8 cellular contexts compared by ENCODE assay signal in the genomic region with DNA sequence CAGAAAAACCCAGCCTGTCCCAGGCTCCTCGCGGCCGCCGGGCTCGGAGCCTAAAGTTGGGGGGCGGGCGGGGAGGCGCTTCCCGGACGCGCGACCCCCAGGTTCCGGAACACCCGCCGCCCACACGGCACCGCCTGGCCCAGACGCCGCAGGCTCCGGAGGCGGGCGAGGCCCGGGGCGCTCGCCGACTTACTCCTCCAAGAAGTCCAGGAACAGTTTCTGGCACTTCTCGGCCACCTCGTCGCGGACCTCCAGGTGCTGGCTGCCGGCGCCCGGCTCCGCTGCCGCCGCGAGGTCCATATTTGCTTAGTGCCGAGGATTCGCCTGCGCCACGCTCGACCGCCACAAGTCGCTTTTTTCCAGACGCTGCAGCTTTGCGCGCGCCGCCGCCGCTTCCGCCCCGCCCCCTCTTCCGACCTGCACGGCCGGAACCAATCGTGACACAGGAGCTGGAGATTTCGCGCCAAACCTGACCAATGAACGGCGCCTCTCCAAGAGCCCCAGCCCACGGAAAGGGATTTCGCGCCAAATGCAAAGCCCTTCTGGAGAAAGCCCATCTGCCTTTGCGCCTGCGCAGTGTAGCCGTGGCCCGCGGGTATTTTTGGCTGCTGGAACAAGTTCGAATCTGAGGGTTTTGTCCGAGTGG. TPM values are rescaled to one million over a fixed set of nuclear protein-coding genes. Genes with fewer than 3 reads are reported as not detected.
A peak's percentile ranks its signal among the peaks of the same experiment; 100 is the strongest.
DNase-seq lines count a peak whose midpoint lies in the region; ATAC-seq and TF ChIP-seq lines count a peak whose summit lies in the region.

A gene (minus strand): TSS at position 378 of the 646 bp plus-strand sequence. CDS start 78 bp downstream, at position 300.

- no peak within 1 kb of the TSS for H2AK5ac ChIP-seq in mesendoderm (ENCODE audit: low read length)

- H3K27ac ChIP-seq in endodermal cell (ENCODE audit: low read depth, low read length) (peak within 1 kb of the TSS; percentile 85), mesendoderm (ENCODE audit: low read depth, low read length) (peak within 1 kb of the TSS; percentile 78)

- 0% methylated on average over 20 to 71 of the region's 71 CpGs for WGBS in endodermal cell (ENCODE audit: insufficient coverage in 1 of 2, insufficient read length in 1 of 2), 2 experiments
- WGBS in mesendoderm (ENCODE audit: extremely low coverage, insufficient coverage, low lambda C conversion rate), result no CpG with 5 or more reads among the region's 71 CpGs

- no peak within 1 kb of the TSS for H2BK120ac ChIP-seq in mesendoderm (ENCODE audit: low read depth, low read length)

- H3K9me3 Mint-ChIP-seq in endodermal cell, result peaks cover 12% of the 10 kb centered on the region

- H3K18ac ChIP-seq in mesendoderm (ENCODE audit: low read length), result peak within 1 kb of the TSS; percentile 61

- no peak within 1 kb of the TSS for H3K23ac ChIP-seq in mesendoderm (ENCODE audit: low read length)

- H3K4me1 Mint-ChIP-seq in endodermal cell, result peaks cover 23% of the 10 kb centered on the region

- peaks cover 22% of the 10 kb centered on the region for H3K36me3 Mint-ChIP-seq in endodermal cell (ENCODE audit: low read depth)

- peak within 1 kb of the TSS; percentile 93 for H3K56ac ChIP-seq in mesendoderm (ENCODE audit: low read length)

- TF ChIP-seq CTCF in endodermal cell (conservative IDR thresholded peaks at IDR 0.05), result peak; percentile 10

- peaks cover 4% of the 10 kb centered on the region for H3K27me3 Mint-ChIP-seq in endodermal cell (ENCODE audit: insufficient read depth)

- H3K36me3 ChIP-seq in endodermal cell (ENCODE audit: control insufficient read depth, insufficient read depth, low read length) (peaks cover 22% of the 10 kb centered on the region), mesendoderm (ENCODE audit: control insufficient read depth, insufficient read depth, low read length) (no peaks in the 10 kb centered on the region)

- no peaks in the 10 kb centered on the region for H3K27me3 ChIP-seq in endodermal cell (ENCODE audit: control insufficient read depth, insufficient read depth, low read length, poor library complexity, severe bottlenecking)
- no peaks in the 10 kb centered on the region for H3K27me3 ChIP-seq in mesendoderm (ENCODE audit: insufficient read depth, low read length, poor library complexity)

- H3K9ac ChIP-seq in endodermal cell (ENCODE audit: extremely low read depth, low read length, poor library complexity, severe bottlenecking) (peak within 1 kb of the TSS; percentile 93), mesendoderm (ENCODE audit: low read length) (peak within 1 kb of the TSS; percentile 87)

- ATAC-seq in GM21360 (IDR thresholded peaks at IDR 0.05; ENCODE audit: unreplicated experiment), result peak; percentile 82

- H4K5ac ChIP-seq in mesendoderm (ENCODE audit: low read length), result no peak within 1 kb of the TSS

- H3K4me1 ChIP-seq in endodermal cell (ENCODE audit: control insufficient read depth, insufficient read depth, low read length) (no peaks in the 10 kb centered on the region), mesendoderm (ENCODE audit: control insufficient read depth, low read depth, low read length) (peaks cover 6% of the 10 kb centered on the region)

- H3K4ac ChIP-seq in mesendoderm (ENCODE audit: low read depth, low read length), result peak within 1 kb of the TSS; percentile 83

- H3K79me2 ChIP-seq in mesendoderm (ENCODE audit: control insufficient read depth, insufficient read depth, low read length), result peaks cover 22% of the 10 kb centered on the region

- H3K4me3 ChIP-seq in endodermal cell (ENCODE audit: low read length) (peak within 1 kb of the TSS; percentile 98), mesendoderm (ENCODE audit: low read length) (peak within 1 kb of the TSS; percentile 73)

- H3K79me1 ChIP-seq in mesendoderm (ENCODE audit: low read length), result peaks cover 6% of the 10 kb centered on the region

- peaks cover 17% of the 10 kb centered on the region for H3K9me3 ChIP-seq in endodermal cell (ENCODE audit: control insufficient read depth, low read length)

- H4K8ac ChIP-seq in mesendoderm (ENCODE audit: low read depth, low read length), result peak within 1 kb of the TSS; percentile 13

- no peak within 1 kb of the TSS for H2BK5ac ChIP-seq in mesendoderm (ENCODE audit: low read length)

- peak; percentile 96 for DNase-seq in COLO829 (ENCODE audit: low spot score)
- DNase-seq in HT1080 (ENCODE audit: low read depth), result peak; percentile 97
- peak; percentile 97 for DNase-seq in NOMO-1 treated with DMSO at 0.1 percent for 48 hours (lab: John Stamatoyannopoulos, UW; ENCODE audit: unreplicated experiment)
- DNase-seq in activated CD8-positive, alpha-beta memory T cell treated with anti-CD3 and anti-CD28 coated beads for 4 hours (ENCODE audit: low read depth in 2 of 2), result peak; percentile 93 to 97
- DNase-seq in endodermal cell, result peak; percentile 100
- DNase-seq in mesendoderm, result peak; percentile 100
- peak; percentile 93 for DNase-seq in stimulated activated CD8-positive, alpha-beta memory T cell treated with anti-CD3 and anti-CD28 coated beads, Interleukin-15, amount 100 ng/mL, for 1 hour (ENCODE audit: low read depth)

- no peak within 1 kb of the TSS for H2BK15ac ChIP-seq in mesendoderm (replicated peaks; ENCODE audit: low read depth)

- peak within 1 kb of the TSS; percentile 95 for H3K4me3 Mint-ChIP-seq in endodermal cell

- H3K27ac Mint-ChIP-seq in endodermal cell, result peak within 1 kb of the TSS; percentile 84

- H3K4me2 ChIP-seq in mesendoderm (ENCODE audit: low read length), result peak within 1 kb of the TSS; percentile 78

RNA-seq across cellular contexts. Expression of the gene that starts here (rescaled TPM):
- total RNA-seq in HT1080 (2014; rRNA removed; shearing (Covaris generic)), result 23.5 and 29.9 TPM in 2 replicates
- 49.8 and 52.9 TPM in 2 replicates for polyA plus RNA-seq in HT1080 (2015; cell fraction: cytosol; rRNA removed)
- 71.7 and 76.0 TPM in 2 replicates for polyA plus RNA-seq in HT1080 (2015; cell fraction: nucleus; rRNA removed)
- 100 to 1,000 TPM; 140 to 141 TPM for total RNA-seq in endodermal cell
- polyA plus RNA-seq in endodermal cell (2013, experiment 1 of 2), result 90.8 TPM
- polyA plus RNA-seq in endodermal cell (2013, experiment 2 of 2), result 85.7 TPM
- polyA plus RNA-seq in mesendoderm (2013, experiment 1 of 2), result 102 TPM
- 103 TPM for polyA plus RNA-seq in mesendoderm (2013, experiment 2 of 2)

Comparison
In these comparisons a context has a peak if more than half of its experiments do, and no peak if none do; other contexts are left out.
1. Peak in every context shown above with its lines: DNase-seq, ATAC-seq, H3K4me3 ChIP-seq and H3K27ac ChIP-seq.